In the genomic region with DNA sequence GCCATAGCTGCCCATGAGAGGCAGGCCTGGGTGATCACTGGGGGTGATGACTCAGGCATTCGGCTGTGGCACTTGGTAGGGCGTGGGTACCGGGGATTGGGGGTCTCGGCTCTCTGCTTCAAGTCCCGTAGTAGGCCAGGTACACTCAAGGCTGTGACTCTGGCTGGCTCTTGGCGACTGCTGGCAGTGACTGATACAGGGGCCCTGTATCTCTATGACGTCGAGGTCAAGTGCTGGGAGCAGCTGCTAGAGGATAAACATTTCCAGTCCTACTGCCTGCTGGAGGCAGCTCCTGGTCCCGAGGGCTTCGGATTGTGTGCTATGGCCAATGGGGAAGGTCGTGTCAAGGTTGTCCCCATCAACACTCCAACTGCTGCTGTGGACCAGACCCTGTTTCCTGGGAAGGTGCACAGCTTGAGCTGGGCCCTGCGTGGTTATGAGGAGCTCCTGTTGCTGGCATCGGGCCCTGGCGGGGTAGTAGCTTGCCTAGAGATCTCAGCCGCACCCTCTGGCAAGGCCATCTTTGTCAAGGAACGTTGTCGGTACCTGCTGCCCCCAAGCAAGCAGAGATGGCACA, we compare ENCODE assay signal across 29 cellular contexts. TPM values are rescaled to one million over a fixed set of nuclear protein-coding genes. Genes with fewer than 3 reads are reported as not detected.
DNase-seq lines count a peak whose midpoint lies in the region; ATAC-seq, FAIRE-seq and TF ChIP-seq lines count a peak whose summit lies in the region.
"Had no signal": no experiment of that assay in that cellular context is flagged by ENCODE, and none has a peak within 500 bp of the region (broad histone marks: within the 10 kb centered on the region; RNA-seq: fewer than 3 reads in every experiment).

No MANE protein-coding gene starts in this region.

- H4K5ac ChIP-seq in H1 (ENCODE audit: insufficient read length, low read depth, low read length) = no peak overlapping the region

- intact Hi-C loops in heart right ventricle (cut with DNase I) = no loop called here
- intact Hi-C loops in cardiac septum (cut with DNase I) = no loop called here
- intact Hi-C loops in testis (cut with DNase I; ENCODE audit: low total_unique reads) = no loop called here

- CTCF ChIA-PET in H1 (lab: Charles Lee; ENCODE audit: partially characterized antibody) = interaction anchor here (1.2 to 24.3 kb wide), 4 partner anchors 8 to 50 kb away, joined by 3 to 467 read pairs (median 46); a partner anchor contains a TSS

- H3K23ac ChIP-seq in H1 (ENCODE audit: insufficient read length) = no peak overlapping the region

- H4K8ac ChIP-seq in H1 (ENCODE audit: extremely low read depth, insufficient read depth, low read length) = no peak overlapping the region

- H3K4me2 ChIP-seq in H1 (ENCODE audit: insufficient read depth in 1 of 2, low read depth in 2 of 2, low read length in 2 of 2) (no peak overlapping the region; a peak in 1 of 4 replicates), osteoblast (ENCODE audit: insufficient read depth, low read length) (no peak overlapping the region)
- H3K4me2 ChIP-seq: KMS-11, smooth muscle cell had no signal

- no peak overlapping the region for H2BK120ac ChIP-seq in H1 (replicated peaks; ENCODE audit: low read depth, low read length)

- no peak for TF ChIP-seq EP300 in H1 (IDR thresholded peaks at IDR 0.05; ENCODE audit: borderline replicate concordance in 1 of 2, low read depth in 2 of 2, low read length in 2 of 2)

- H2AFZ ChIP-seq in H1 (ENCODE audit: low read length) = no peak overlapping the region
- H2AFZ ChIP-seq in osteoblast (ENCODE audit: low read length) = no peak overlapping the region

- H3K79me1 ChIP-seq in H1 (ENCODE audit: low read depth, low read length) = peaks cover 19% of the 10 kb centered on the region

- H3K14ac ChIP-seq in H1 (ENCODE audit: insufficient read length) = no peak overlapping the region

- peaks cover 9% of the 10 kb centered on the region for H3K23me2 ChIP-seq in H1 (ENCODE audit: low read depth, low read length)

- no peak overlapping the region for H3K56ac ChIP-seq in H1 (replicated peaks; ENCODE audit: insufficient read length, low read depth, low read length)

- no peak overlapping the region for H2BK20ac ChIP-seq in H1 (ENCODE audit: low read length)

- H3K4ac ChIP-seq in H1 (replicated peaks; ENCODE audit: insufficient read length, low read depth, low read length) = no peak overlapping the region

- 47 to 56% methylated on average over 17 of the region's 17 CpGs for WGBS in heart right ventricle, 2 donors
- WGBS in H1 (ENCODE audit: extremely low coverage in 1 of 2, insufficient coverage in 1 of 2, insufficient read length in 1 of 2, insufficient replicate concordance in 2 of 2, low coverage in 1 of 2, low lambda C conversion rate in 2 of 2, missing lambda C conversion rate in 1 of 2), 2 experiments = 91% methylated on average over 17 of the region's 17 CpGs; no CpG with 5 or more reads in 1 of the 2 experiments
- WGBS in testis, 2 donors = 62 to 68% methylated on average over 9 to 17 of the region's 17 CpGs

- DNase-seq in heart right ventricle = no peak
- no peak for DNase-seq in cardiac septum (ENCODE audit: low spot score)
- no peak for DNase-seq in H1 (ENCODE audit: low read depth in 1 of 2, low spot score in 2 of 2)
- peak; percentile 23 for DNase-seq in osteoblast (ENCODE audit: insufficient read length, low spot score, missing footprints)
- no peak for DNase-seq in effector CD4-positive, alpha-beta T cell
- no peak for DNase-seq in testis
- DNase-seq: activated CD4-positive, CD25-positive, alpha-beta regulatory T cell; activated naive CD4-positive, alpha-beta T cell; BE2C; CD8-positive, alpha-beta memory T cell; DMS 273 treated with DMSO at 0.1 percent for 48 hours; MG63; midbrain; NCI-H1105 treated with DMSO at 0.1 percent for 48 hours; NCI-H187 treated with DMSO at 0.1 percent for 48 hours; NCI-H2171 treated with DMSO at 0.1 percent for 48 hours; NCI-H510A treated with DMSO at 0.1 percent for 48 hours; NK-92 treated with Interleukin-12 subunit alpha and Interleukin-12 subunit beta, amount 100 ng/mL, for 24 hours; stimulated activated CD4-positive, alpha-beta T cell treated with anti-CD3 and anti-CD28 coated beads, Interleukin-1b, Interleukin-23, amount 100 ng/mL, for 48 hours; stimulated activated naive CD8-positive, alpha-beta T cell treated with anti-CD3 and anti-CD28 coated beads, Interleukin-15, Interleukin-2, amounts not matched to agents 100 U/mL and 50 U/mL, for 24 hours had no signal

- no peak for FAIRE-seq in H1 (lab: Jason Lieb, UNC)
- FAIRE-seq: GM12878, H54 had no signal

- no peaks in the 10 kb centered on the region for H3K9me3 ChIP-seq in heart right ventricle
- no peaks in the 10 kb centered on the region for H3K9me3 ChIP-seq in H1 (ENCODE audit: insufficient read depth in 2 of 2, low read depth in 1 of 2, low read length in 1 of 2)
- H3K9me3 ChIP-seq in osteoblast (ENCODE audit: low read depth, low read length) = no peaks in the 10 kb centered on the region
- H3K9me3 ChIP-seq in testis = no peaks in the 10 kb centered on the region
- H3K9me3 ChIP-seq: BE2C, MG63, thoracic aorta had no signal

- H3K18ac ChIP-seq in H1 (ENCODE audit: extremely low read depth, low read length) = no peak overlapping the region

- H4K20me1 ChIP-seq in H1 (replicated peaks in 1 of 2; ENCODE audit: control insufficient read depth in 1 of 2, insufficient read depth in 2 of 2, low read length in 2 of 2) (peaks cover 43 to 53% of the 10 kb centered on the region in 2 experiments), osteoblast (ENCODE audit: insufficient read depth, low read length) (peaks cover 57% of the 10 kb centered on the region)

- H3K27me3 ChIP-seq in heart right ventricle (no peaks in the 10 kb centered on the region), H1 (replicated peaks in 1 of 4; ENCODE audit: control insufficient read depth in 3 of 4, extremely low read depth in 1 of 4, insufficient read depth in 3 of 4, low read length in 3 of 4) (no peaks in the 10 kb centered on the region), osteoblast (ENCODE audit: insufficient read depth, low read length) (no peaks in the 10 kb centered on the region), testis (no peaks in the 10 kb centered on the region)
- H3K27me3 ChIP-seq: BE2C, MG63 had no signal

- no peak overlapping the region for H2BK12ac ChIP-seq in H1 (ENCODE audit: low read depth, low read length)

- H3K4me3 ChIP-seq in heart right ventricle (no peak overlapping the region), H1 (ENCODE audit: extremely low read depth in 1 of 4, insufficient read depth in 2 of 4, low read depth in 3 of 4, low read length in 4 of 4) (no peak overlapping the region), osteoblast (ENCODE audit: insufficient read depth, low read length) (no peak overlapping the region), testis (no peak overlapping the region)
- H3K4me3 ChIP-seq: GM12878, MG63, smooth muscle cell, thoracic aorta had no signal

- peaks cover 11 to 58% of the 10 kb centered on the region in 2 experiments for H3K79me2 ChIP-seq in H1 (ENCODE audit: control insufficient read depth in 1 of 2, insufficient read depth in 2 of 2, low read length in 2 of 2)
- peaks cover 73% of the 10 kb centered on the region for H3K79me2 ChIP-seq in osteoblast (ENCODE audit: insufficient read depth, low read length)

- TF ChIP-seq CTCF in heart right ventricle (IDR thresholded peaks at IDR 0.05) = no peak
- TF ChIP-seq CTCF in H1 (IDR thresholded peaks at IDR 0.05; ENCODE audit: control extremely low read depth in 1 of 3, insufficient read depth in 1 of 3, low read depth in 1 of 3, low read length in 3 of 3) = no peak
- TF ChIP-seq CTCF in osteoblast (IDR thresholded peaks at IDR 0.05; ENCODE audit: extremely low read depth, low read depth, low read length) = no peak
- TF ChIP-seq CTCF in testis (IDR thresholded peaks at IDR 0.05) = no peak

- no peak; a peak in 1 of 3 replicates for TF ChIP-seq POLR2A in H1 (IDR thresholded peaks at IDR 0.05; ENCODE audit: control extremely low read depth in 1 of 2, low read depth in 2 of 2, low read length in 2 of 2)
- TF ChIP-seq POLR2A in testis (IDR thresholded peaks at IDR 0.05) = no peak

- H2AK5ac ChIP-seq in H1 (ENCODE audit: low read depth, low read length) = no peak overlapping the region

- H2BK15ac ChIP-seq in H1 (ENCODE audit: low read length) = no peak overlapping the region

- no peak overlapping the region for H3K9ac ChIP-seq in H1 (replicated peaks in 1 of 4; ENCODE audit: extremely low read depth in 1 of 4, low read depth in 3 of 4, low read length in 3 of 4)
- H3K9ac ChIP-seq: KMS-11 had no signal

- no peak overlapping the region for H4K91ac ChIP-seq in H1 (replicated peaks; ENCODE audit: insufficient read length, low read length)

- ATAC-seq in heart right ventricle (peak in 5 of 8 donors; percentile 1 to 21 (median 12)), GM18909 (IDR thresholded peaks at IDR 0.05; ENCODE audit: poor library complexity, unreplicated experiment) (no peak)
- ATAC-seq: GM12878; naive thymus-derived CD8-positive, alpha-beta T cell; SK-N-SH treated with all-trans-retinoic acid at 6 μM for 48 hours; stimulated activated naive CD8-positive, alpha-beta T cell treated with anti-CD3 and anti-CD28 coated beads, Interleukin-15, Interleukin-2, amounts not matched to agents 100 U/mL and 50 U/mL, for 24 hours had no signal

- POLR2A ChIA-PET in H1 (lab: Charles Lee; ENCODE audit: partially characterized antibody) = interaction anchor here (0.9 to 38.8 kb wide), 8 partner anchors 0 to 377 kb away, joined by 3 to 1518 read pairs (median 70); a partner anchor contains a TSS

- no peak for TF ChIP-seq RAD21 in H1 (IDR thresholded peaks at IDR 0.05 in 1 of 2, conservative IDR thresholded peaks at IDR 0.05 in 1 of 2; ENCODE audit: low read depth in 2 of 2, low read length in 2 of 2)

- H3K36me3 ChIP-seq in heart right ventricle (peaks cover 0 to 68% (median 20%) of the 10 kb centered on the region in 9 donors), H1 (ENCODE audit: control insufficient read depth in 2 of 4, insufficient read depth in 4 of 4, low read length in 3 of 4) (peaks cover 15 to 55% (median 32%) of the 10 kb centered on the region in 4 experiments), osteoblast (ENCODE audit: insufficient read depth, low read length) (peaks cover 38% of the 10 kb centered on the region), testis (ENCODE audit: low read depth, missing control alignments) (no peaks in the 10 kb centered on the region)

- H3K27ac ChIP-seq in heart right ventricle (peak overlapping the region in 8 of 10 donors; percentile 16 to 70 (median 48)), H1 (ENCODE audit: low read depth, low read length) (no peak overlapping the region), osteoblast (ENCODE audit: low read depth, low read length) (no peak overlapping the region), testis (no peak overlapping the region)
- H3K27ac ChIP-seq: HL-60, KMS-11, thoracic aorta had no signal

- no peak overlapping the region for H2BK5ac ChIP-seq in H1 (ENCODE audit: low read depth, low read length)

- H3K4me1 ChIP-seq in heart right ventricle (peaks cover 7 to 41% (median 28%) of the 10 kb centered on the region in 9 donors), H1 (replicated peaks in 1 of 4; ENCODE audit: control insufficient read depth in 3 of 4, insufficient read depth in 4 of 4, low read length in 3 of 4) (peaks cover 0 to 12% (median 7%) of the 10 kb centered on the region in 4 experiments; a peak in 5 of 7 replicates), osteoblast (ENCODE audit: insufficient read depth, low read length) (peaks cover 8% of the 10 kb centered on the region), testis (peaks cover 24% of the 10 kb centered on the region)
- H3K4me1 ChIP-seq: BE2C had no signal

RNA-seq across cellular contexts. Expression of a gene that starts 5.3 kb away (rescaled TPM):
- total RNA-seq in heart right ventricle (10 to 100 TPM; 70.4 to 98.8 (median 76.5) TPM), cardiac septum (96.6 TPM), osteoblast (74.3 and 98.4 TPM in 2 replicates), testis (100 to 1,000 TPM; 171 to 172 TPM)
- polyA plus RNA-seq in heart right ventricle (100 to 1,000 TPM in 1 of 2 donors, 10 to 100 TPM in 1; 77.5 to 126 TPM), H1 (2011; rRNA removed) (257 and 340 TPM in 2 replicates), testis (ENCODE audit: insufficient read depth, low read depth, low replicate concordance) (92.0 TPM)
- total RNA-seq in H1 (2021; fragmentation: NEBNext Ultra II Directional; extraction: Animal tissue kit (Norgen Biotek cat#: 25700)) = 180 and 187 TPM in 2 replicates
- 262 TPM for polyA plus RNA-seq in H1 (2011; cell fraction: cytosol; rRNA removed)
- 878 TPM for polyA plus RNA-seq in H1 (2011; cell fraction: nucleus; rRNA removed)
- polyA plus RNA-seq in H1 (2012, experiment 1 of 2) = 176 to 244 TPM (median 215 TPM) in 4 replicates
- 172 TPM for polyA plus RNA-seq in H1 (2012, experiment 2 of 2)
- polyA plus RNA-seq in H1 (2013, experiment 1 of 2) = 84.5 TPM
- 77.8 TPM for polyA plus RNA-seq in H1 (2013, experiment 2 of 2)
- polyA minus RNA-seq in H1 (2011; rRNA and poly(A)+ RNA removed) = 252 and 296 TPM in 2 replicates
- polyA minus RNA-seq in H1 (2011; cell fraction: cytosol; rRNA and poly(A)+ RNA removed) = 109 TPM
- polyA minus RNA-seq in H1 (2011; cell fraction: nucleus; rRNA and poly(A)+ RNA removed) = 118 TPM

RNA-seq across cellular contexts. Expression of a gene that starts 5.9 kb away (rescaled TPM):
- total RNA-seq in heart right ventricle (10 to 100 TPM in 8 of 10 donors, 1 to 10 TPM in 2; 7.6 to 17.8 (median 13.9) TPM), cardiac septum (13.6 TPM), osteoblast (37.1 and 39.1 TPM in 2 replicates), testis (100 to 1,000 TPM in 1 of 2 donors, 10 to 100 TPM in 1; 92.0 to 106 TPM)
- polyA plus RNA-seq in heart right ventricle (10 to 100 TPM; 15.2 to 16.1 TPM), H1 (2011; rRNA removed) (86.5 and 95.3 TPM in 2 replicates), testis (ENCODE audit: insufficient read depth, low read depth, low replicate concordance) (121 TPM)
- total RNA-seq in H1 (2021; fragmentation: NEBNext Ultra II Directional; extraction: Animal tissue kit (Norgen Biotek cat#: 25700)) = 30.4 and 31.6 TPM in 2 replicates
- 73.1 TPM for polyA plus RNA-seq in H1 (2011; cell fraction: cytosol; rRNA removed)
- 140 TPM for polyA plus RNA-seq in H1 (2011; cell fraction: nucleus; rRNA removed)
- 34.7 to 40.6 TPM (median 39.8 TPM) in 4 replicates for polyA plus RNA-seq in H1 (2012, experiment 1 of 2)
- 74.3 TPM for polyA plus RNA-seq in H1 (2012, experiment 2 of 2)
- polyA plus RNA-seq in H1 (2013, experiment 1 of 2) = 33.5 TPM
- 33.7 TPM for polyA plus RNA-seq in H1 (2013, experiment 2 of 2)
- 87.2 and 103 TPM in 2 replicates for polyA minus RNA-seq in H1 (2011; rRNA and poly(A)+ RNA removed)
- 32.7 TPM for polyA minus RNA-seq in H1 (2011; cell fraction: cytosol; rRNA and poly(A)+ RNA removed)
- polyA minus RNA-seq in H1 (2011; cell fraction: nucleus; rRNA and poly(A)+ RNA removed) = 48.1 TPM

RNA-seq across cellular contexts. Expression of a gene that starts 9.4 kb away (rescaled TPM):
- total RNA-seq in heart right ventricle (100 to 1,000 TPM; 154 to 186 (median 167) TPM), cardiac septum (140 TPM), osteoblast (43.0 and 43.4 TPM in 2 replicates), testis (100 to 1,000 TPM; 324 to 416 TPM)
- polyA plus RNA-seq in heart right ventricle (100 to 1,000 TPM; 184 to 280 TPM), H1 (2011; rRNA removed) (45.5 and 52.1 TPM in 2 replicates), testis (ENCODE audit: insufficient read depth, low read depth, low replicate concordance) (544 TPM)
- total RNA-seq in H1 (2021; fragmentation: NEBNext Ultra II Directional; extraction: Animal tissue kit (Norgen Biotek cat#: 25700)) = 26.2 and 27.8 TPM in 2 replicates
- 31.7 TPM for polyA plus RNA-seq in H1 (2011; cell fraction: cytosol; rRNA removed)
- 38.4 TPM for polyA plus RNA-seq in H1 (2011; cell fraction: nucleus; rRNA removed)
- polyA plus RNA-seq in H1 (2012, experiment 1 of 2) = 10.4 to 48.0 TPM (median 37.5 TPM) in 4 replicates
- polyA plus RNA-seq in H1 (2012, experiment 2 of 2) = 25.5 TPM
- 38.2 TPM for polyA plus RNA-seq in H1 (2013, experiment 1 of 2)
- 40.2 TPM for polyA plus RNA-seq in H1 (2013, experiment 2 of 2)
- polyA minus RNA-seq in H1 (2011; rRNA and poly(A)+ RNA removed) = 15.3 and 24.4 TPM in 2 replicates
- 24.3 TPM for polyA minus RNA-seq in H1 (2011; cell fraction: cytosol; rRNA and poly(A)+ RNA removed)
- 52.4 TPM for polyA minus RNA-seq in H1 (2011; cell fraction: nucleus; rRNA and poly(A)+ RNA removed)

RNA-seq across cellular contexts. Expression of a gene that starts 16.7 kb away (rescaled TPM):
- total RNA-seq in heart right ventricle (10 to 100 TPM; 40.7 to 70.3 (median 58.4) TPM), cardiac septum (49.5 TPM), osteoblast (273 and 286 TPM in 2 replicates), testis (10 to 100 TPM; 93.0 to 98.5 TPM)
- polyA plus RNA-seq in heart right ventricle (100 to 1,000 TPM in 1 of 2 donors, 10 to 100 TPM in 1; 84.0 to 105 TPM), H1 (2011; rRNA removed) (363 and 374 TPM in 2 replicates), testis (ENCODE audit: insufficient read depth, low read depth, low replicate concordance) (95.0 TPM)
- 409 and 419 TPM in 2 replicates for total RNA-seq in H1 (2021; fragmentation: NEBNext Ultra II Directional; extraction: Animal tissue kit (Norgen Biotek cat#: 25700))
- polyA plus RNA-seq in H1 (2011; cell fraction: cytosol; rRNA removed) = 511 TPM
- polyA plus RNA-seq in H1 (2011; cell fraction: nucleus; rRNA removed) = 1,029 TPM
- polyA plus RNA-seq in H1 (2012, experiment 1 of 2) = 385 to 517 TPM (median 516 TPM) in 4 replicates
- polyA plus RNA-seq in H1 (2012, experiment 2 of 2) = 474 TPM
- 339 TPM for polyA plus RNA-seq in H1 (2013, experiment 1 of 2)
- polyA plus RNA-seq in H1 (2013, experiment 2 of 2) = 323 TPM
- polyA minus RNA-seq in H1 (2011; rRNA and poly(A)+ RNA removed) = 836 and 1,078 TPM in 2 replicates
- 367 TPM for polyA minus RNA-seq in H1 (2011; cell fraction: cytosol; rRNA and poly(A)+ RNA removed)
- 252 TPM for polyA minus RNA-seq in H1 (2011; cell fraction: nucleus; rRNA and poly(A)+ RNA removed)

RNA-seq across cellular contexts. Expression of a gene that starts 22.5 kb away (rescaled TPM):
- total RNA-seq in heart right ventricle = 10 to 100 TPM; 23.8 to 41.7 (median 30.8) TPM
- 10 to 100 TPM; 25.8 to 30.9 TPM for polyA plus RNA-seq in heart right ventricle
- 37.0 TPM for total RNA-seq in cardiac septum
- 18.6 and 19.1 TPM in 2 replicates for total RNA-seq in H1 (2021; fragmentation: NEBNext Ultra II Directional; extraction: Animal tissue kit (Norgen Biotek cat#: 25700))
- polyA plus RNA-seq in H1 (2011; rRNA removed) = 25.4 and 31.1 TPM in 2 replicates
- 29.9 TPM for polyA plus RNA-seq in H1 (2011; cell fraction: cytosol; rRNA removed)
- polyA plus RNA-seq in H1 (2011; cell fraction: nucleus; rRNA removed) = 89.3 TPM
- polyA plus RNA-seq in H1 (2012, experiment 1 of 2) = 12.6 to 22.7 TPM (median 21.6 TPM) in 4 replicates
- 14.0 TPM for polyA plus RNA-seq in H1 (2012, experiment 2 of 2)
- 18.0 TPM for polyA plus RNA-seq in H1 (2013, experiment 1 of 2)
- polyA plus RNA-seq in H1 (2013, experiment 2 of 2) = 14.1 TPM
- 34.6 and 38.0 TPM in 2 replicates for polyA minus RNA-seq in H1 (2011; rRNA and poly(A)+ RNA removed)
- 24.7 TPM for polyA minus RNA-seq in H1 (2011; cell fraction: cytosol; rRNA and poly(A)+ RNA removed)
- polyA minus RNA-seq in H1 (2011; cell fraction: nucleus; rRNA and poly(A)+ RNA removed) = 72.0 TPM
- 31.8 and 32.4 TPM in 2 replicates for total RNA-seq in osteoblast
- total RNA-seq in testis = 100 to 1,000 TPM; 107 to 122 TPM
- polyA plus RNA-seq in testis (ENCODE audit: insufficient read depth, low read depth, low replicate concordance) = 52.3 TPM

Comparison
In these comparisons a context has a peak if more than half of its experiments do, and no peak if none do; other contexts are left out.
1. H3K27ac ChIP-seq: peak in heart right ventricle (8 of 10); none in H1 (single experiment), osteoblast (single experiment) and testis (0 of 2).